Comparison of ENCODE assay signal across 18 cellular contexts in the genomic region with DNA sequence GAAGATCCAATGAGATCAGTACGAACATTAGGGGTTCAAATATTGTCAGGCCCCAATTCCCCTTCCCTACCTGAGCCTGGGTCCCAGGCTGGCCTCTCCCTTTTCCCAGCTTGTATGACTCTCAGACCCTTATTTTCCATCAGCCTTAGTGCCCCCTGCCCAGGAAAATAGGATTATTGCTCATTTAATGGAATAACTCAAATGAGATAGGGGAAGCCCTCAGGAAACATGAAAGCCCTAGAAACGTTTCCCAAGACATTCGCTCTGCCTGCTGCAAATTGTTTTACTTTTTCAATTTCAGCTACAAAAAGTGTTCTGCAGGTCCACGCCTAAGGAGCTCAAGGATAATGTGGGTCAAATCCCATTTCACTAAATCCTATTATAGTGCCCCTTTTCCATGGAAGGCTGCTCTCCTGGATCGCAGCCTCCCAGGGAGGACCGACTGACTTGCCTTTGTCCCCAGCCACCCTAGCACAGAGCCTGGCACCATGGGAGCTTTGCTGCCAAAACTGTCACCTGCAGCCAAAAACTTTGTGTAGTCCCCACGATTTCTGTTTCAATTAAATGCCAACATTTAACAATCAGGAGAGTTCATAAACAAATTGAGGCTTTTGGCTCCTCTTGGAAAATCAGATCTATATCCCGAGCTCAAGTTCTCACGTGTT. TPM values are rescaled to one million over a fixed set of nuclear protein-coding genes. Genes with fewer than 3 reads are reported as not detected.
DNase-seq lines count a peak whose midpoint lies in the region; ATAC-seq and TF ChIP-seq lines count a peak whose summit lies in the region.
"Had no signal": no experiment of that assay in that cellular context is flagged by ENCODE, and none has a peak within 500 bp of the region (broad histone marks: within the 10 kb centered on the region; RNA-seq: fewer than 3 reads in every experiment).

No MANE protein-coding gene starts in this region.

- no peaks in the 10 kb centered on the region for H3K79me1 ChIP-seq in mesenchymal stem cell (replicated peaks; ENCODE audit: low read length, poor library complexity, severe bottlenecking)

- peak overlapping the region; percentile 65 to 92 for H3K18ac ChIP-seq in mesenchymal stem cell (ENCODE audit: low read depth in 1 of 2, low read length in 2 of 2)

- H4K91ac ChIP-seq in mesenchymal stem cell (ENCODE audit: low read length): peak overlapping the region; percentile 79

- peaks cover 0 to 2% (median 0%) of the 10 kb centered on the region in 7 donors for H3K9me3 Mint-ChIP-seq in CD4-positive, CD25-positive, alpha-beta regulatory T cell
- no peaks in the 10 kb centered on the region for H3K9me3 Mint-ChIP-seq in HFFc6

- H3K9ac ChIP-seq in mesenchymal stem cell (ENCODE audit: low read length): no peak overlapping the region

- H3K27ac Mint-ChIP-seq in CD4-positive, CD25-positive, alpha-beta regulatory T cell: peak overlapping the region in 2 of 3 donors; percentile 3 to 6
- peak overlapping the region; percentile 86 for H3K27ac Mint-ChIP-seq in HFFc6

- ATAC-seq in CD4-positive, CD25-positive, alpha-beta regulatory T cell (ENCODE audit: low read depth in 2 of 2): no peak
- ATAC-seq in HG02852 (IDR thresholded peaks at IDR 0.05; ENCODE audit: unreplicated experiment): no peak
- ATAC-seq: HepG2 had no signal

- no peaks in the 10 kb centered on the region for H3K9me3 ChIP-seq in CD4-positive, CD25-positive, alpha-beta regulatory T cell (ENCODE audit: control insufficient read depth in 2 of 2, low read length in 2 of 2)
- no peaks in the 10 kb centered on the region for H3K9me3 ChIP-seq in mesenchymal stem cell (ENCODE audit: control insufficient read depth, low read length)
- H3K9me3 ChIP-seq in testis: no peaks in the 10 kb centered on the region

- H3K23ac ChIP-seq in mesenchymal stem cell (ENCODE audit: low read length in 2 of 2): no peak overlapping the region

- intact Hi-C loops in testis (cut with DNase I; ENCODE audit: low total_unique reads): no loop called here

- peak overlapping the region; percentile 89 for H2BK15ac ChIP-seq in mesenchymal stem cell (ENCODE audit: low read depth, poor library complexity, severe bottlenecking)

- peaks cover 5 to 15% (median 9%) of the 10 kb centered on the region in 4 donors for H3K4me1 Mint-ChIP-seq in CD4-positive, CD25-positive, alpha-beta regulatory T cell
- H3K4me1 Mint-ChIP-seq in HFFc6 (ENCODE audit: low read depth): peaks cover 60% of the 10 kb centered on the region

- no peaks in the 10 kb centered on the region for H3K27me3 Mint-ChIP-seq in CD4-positive, CD25-positive, alpha-beta regulatory T cell
- peaks cover 2% of the 10 kb centered on the region for H3K27me3 Mint-ChIP-seq in HFFc6 (ENCODE audit: insufficient read depth)

- no peak for TF ChIP-seq CTCF in HFFc6 (IDR thresholded peaks at IDR 0.05)
- TF ChIP-seq CTCF in testis (IDR thresholded peaks at IDR 0.05): no peak

- H2AK5ac ChIP-seq in mesenchymal stem cell (ENCODE audit: low read length, severe bottlenecking): peak overlapping the region; percentile 72

- no peak overlapping the region for H3K4me2 ChIP-seq in mesenchymal stem cell (ENCODE audit: low read length, poor library complexity, severe bottlenecking)
- H3K4me2 ChIP-seq: PC-9 had no signal

- no peak overlapping the region for H4K8ac ChIP-seq in mesenchymal stem cell (ENCODE audit: low read length)

- H3K4me3 Mint-ChIP-seq in CD4-positive, CD25-positive, alpha-beta regulatory T cell: no peak overlapping the region
- H3K4me3 Mint-ChIP-seq in HFFc6: no peak overlapping the region

- H3K36me3 ChIP-seq in CD4-positive, CD25-positive, alpha-beta regulatory T cell (ENCODE audit: control insufficient read depth, insufficient read depth, low read length): peaks cover 11% of the 10 kb centered on the region
- H3K36me3 ChIP-seq in mesenchymal stem cell (ENCODE audit: control insufficient read depth in 1 of 2, insufficient read depth in 2 of 2, low read depth in 1 of 2, low read length in 2 of 2) (no peaks in the 10 kb centered on the region), testis (ENCODE audit: low read depth, missing control alignments) (no peaks in the 10 kb centered on the region)

- no peak overlapping the region for H2BK5ac ChIP-seq in mesenchymal stem cell (ENCODE audit: low read depth, low read length, poor library complexity, severe bottlenecking)

- H2BK12ac ChIP-seq in mesenchymal stem cell (ENCODE audit: low read length in 2 of 2): peak overlapping the region; percentile 70 to 89

- WGBS in mesenchymal stem cell: 94% methylated on average over 9 of the region's 9 CpGs
- WGBS in testis, 2 donors: 90 to 93% methylated on average over 9 of the region's 9 CpGs

- H2BK120ac ChIP-seq in mesenchymal stem cell (ENCODE audit: low read depth, low read length): peak overlapping the region; percentile 67

- H3K4me1 ChIP-seq in CD4-positive, CD25-positive, alpha-beta regulatory T cell (ENCODE audit: control insufficient read depth, insufficient read depth, low read length, poor library complexity, severe bottlenecking): no peaks in the 10 kb centered on the region
- H3K4me1 ChIP-seq in mesenchymal stem cell (ENCODE audit: control insufficient read depth, insufficient read depth, low read depth, low read length) (peaks cover 6% of the 10 kb centered on the region), testis (no peaks in the 10 kb centered on the region)

- H2AFZ ChIP-seq in mesenchymal stem cell (ENCODE audit: low read depth, low read length): no peak overlapping the region
- H2AFZ ChIP-seq: PC-9 had no signal

- H3K27me3 ChIP-seq in CD4-positive, CD25-positive, alpha-beta regulatory T cell (ENCODE audit: control insufficient read depth, insufficient read depth, low read length): no peaks in the 10 kb centered on the region
- H3K27me3 ChIP-seq in mesenchymal stem cell (ENCODE audit: control insufficient read depth in 1 of 2, insufficient read depth in 1 of 2, low read length in 2 of 2) (no peaks in the 10 kb centered on the region), testis (no peaks in the 10 kb centered on the region)

- H3K4ac ChIP-seq in mesenchymal stem cell (ENCODE audit: low read depth in 1 of 2, low read length in 2 of 2): peak overlapping the region; percentile 2 to 80

- no peak for TF ChIP-seq POLR2A in testis (IDR thresholded peaks at IDR 0.05)

- peaks cover 52% of the 10 kb centered on the region for H3K36me3 Mint-ChIP-seq in CD4-positive, CD25-positive, alpha-beta regulatory T cell
- H3K36me3 Mint-ChIP-seq in HFFc6 (ENCODE audit: low read depth): peaks cover 5% of the 10 kb centered on the region

- H3K14ac ChIP-seq in mesenchymal stem cell (ENCODE audit: low read length in 2 of 2): peak overlapping the region in 1 of 2 experiments; percentile 26

- no peak overlapping the region for H3K27ac ChIP-seq in CD4-positive, CD25-positive, alpha-beta regulatory T cell (ENCODE audit: insufficient read depth, low read length, poor library complexity, severe bottlenecking)
- H3K27ac ChIP-seq in mesenchymal stem cell (ENCODE audit: low read length, poor library complexity, severe bottlenecking): peak overlapping the region; percentile 54
- H3K27ac ChIP-seq in testis: no peak overlapping the region
- H3K27ac ChIP-seq: PC-9 had no signal

- no peak overlapping the region for H3K4me3 ChIP-seq in CD4-positive, CD25-positive, alpha-beta regulatory T cell (ENCODE audit: low read depth, low read length)
- no peak overlapping the region for H3K4me3 ChIP-seq in mesenchymal stem cell (ENCODE audit: insufficient read depth in 1 of 2, low read depth in 1 of 2, low read length in 2 of 2)
- H3K4me3 ChIP-seq in testis: no peak overlapping the region
- H3K4me3 ChIP-seq: PC-9 had no signal

- no peak for DNase-seq in CD4-positive, CD25-positive, alpha-beta regulatory T cell
- DNase-seq in HFFc6 (no peak), ecto neural progenitor cell (ENCODE audit: low spot score) (peak; percentile 58), mesenchymal stem cell (no peak), testis (no peak)
- no peak for DNase-seq in activated CD4-positive, alpha-beta T cell treated with anti-CD3 and anti-CD28 coated beads, Interleukin-2, amount 50 U/mL, for 4 hours
- DNase-seq: C1 segment of cervical spinal cord, DMS79 treated with DMSO at 0.1 percent for 48 hours, GOT3, KG1, NCI-H1105 treated with DMSO at 0.1 percent for 48 hours, NCI-H1694, NCI-H226, NCI-H524, PC-9, SIG-M5 had no signal

RNA-seq across cellular contexts. Expression of a gene that starts 46.9 kb away (rescaled TPM):
- total RNA-seq in CD4-positive, CD25-positive, alpha-beta regulatory T cell: 70.6 TPM
- polyA plus RNA-seq in CD4-positive, CD25-positive, alpha-beta regulatory T cell: 100 to 1,000 TPM; 101 to 199 (median 148) TPM
- 10 to 100 TPM; 38.1 to 50.4 (median 43.5) TPM for total RNA-seq in HFFc6 (2021; fragmentation: NEBNext Ultra II Directional; extraction: Animal tissue kit (Norgen Biotek cat#: 25700))
- polyA plus RNA-seq in mesenchymal stem cell (2013, experiment 1 of 2): 15.7 TPM
- 16.1 TPM for polyA plus RNA-seq in mesenchymal stem cell (2013, experiment 2 of 2)
- 10 to 100 TPM; 66.8 to 76.3 TPM for total RNA-seq in testis
- polyA plus RNA-seq in testis (ENCODE audit: insufficient read depth, low read depth, low replicate concordance): 90.5 TPM

RNA-seq across cellular contexts. Expression of a gene that starts 49.8 kb away (rescaled TPM):
- total RNA-seq in CD4-positive, CD25-positive, alpha-beta regulatory T cell: not detected
- under 1 TPM in 1 of 4 donors, not detected in 3; 0.52 TPM for polyA plus RNA-seq in CD4-positive, CD25-positive, alpha-beta regulatory T cell
- total RNA-seq in HFFc6 (2021; fragmentation: NEBNext Ultra II Directional; extraction: Animal tissue kit (Norgen Biotek cat#: 25700)): not detected
- not detected for polyA plus RNA-seq in mesenchymal stem cell (2013, experiment 1 of 2)
- polyA plus RNA-seq in mesenchymal stem cell (2013, experiment 2 of 2): 0.03 TPM
- total RNA-seq in testis: 1 to 10 TPM; 1.7 to 2.4 TPM
- polyA plus RNA-seq in testis (ENCODE audit: insufficient read depth, low read depth, low replicate concordance): 2.2 TPM
- total RNA-seq: PC-9 had no signal
